ENCODE assay signal across 16 cellular contexts in genomic region chr20:38083338-38084048, GRCh38. TPM values are rescaled to one million over a fixed set of nuclear protein-coding genes. Genes with fewer than 3 reads are reported as not detected.
DNase-seq lines count a peak whose midpoint lies in the region; ATAC-seq and TF ChIP-seq lines count a peak whose summit lies in the region.
"Had no signal": no experiment of that assay in that cellular context is flagged by ENCODE, and none has a peak within 500 bp of the region (broad histone marks: within the 10 kb centered on the region; RNA-seq: fewer than 3 reads in every experiment).

No MANE protein-coding gene starts in this region.

- 53% methylated on average over 12 of the region's 12 CpGs for WGBS in urinary bladder

- DNase-seq in activated T-cell treated with anti-CD3 and anti-CD28 coated beads, Interleukin-2, amount 50 U/mL, for 24 hours: no peak
- DNase-seq in activated T-cell treated with anti-CD3 and anti-CD28 coated beads, Interleukin-2, amount 50 U/mL, for 1 hour: no peak
- DNase-seq in fibroblast of pulmonary artery (ENCODE audit: low read depth) (peak; percentile 40), myocyte (ENCODE audit: low read depth) (peak; percentile 26), GM13976 (ENCODE audit: low spot score) (no peak)
- DNase-seq in activated CD8-positive, alpha-beta T cell treated with anti-CD3 and anti-CD28 coated beads, Interleukin-2, amount 10 ng/mL, durations not matched to agents 7 days and 5 days: no peak
- DNase-seq: activated CD4-positive, alpha-beta T cell treated with anti-CD3 and anti-CD28 coated beads, Interleukin-2, amount 50 U/mL, for 48 hours; Caco-2; central memory CD4-positive, alpha-beta T cell; NCI-H510A treated with DMSO at 0.1 percent for 48 hours had no signal

- no peak for ATAC-seq in HG03571 (IDR thresholded peaks at IDR 0.05; ENCODE audit: unreplicated experiment)
- ATAC-seq in activated CD8-positive, alpha-beta T cell treated with anti-CD3 and anti-CD28 coated beads, Interleukin-2, amount 10 ng/mL, durations not matched to agents 7 days and 5 days: no peak
- ATAC-seq: esophagus mucosa, sciatic nerve had no signal

- H3K4me3 ChIP-seq in fibroblast of pulmonary artery (replicated peaks; ENCODE audit: low read depth, low read length) (no peak overlapping the region), urinary bladder (ENCODE audit: low read depth, low read length) (no peak overlapping the region)

- H3K36me3 ChIP-seq in urinary bladder (ENCODE audit: insufficient read depth): no peaks in the 10 kb centered on the region

- H3K4me1 Mint-ChIP-seq in activated T-cell treated with anti-CD3 and anti-CD28 coated beads, Interleukin-2, amount 50 U/mL, for 24 hours (ENCODE audit: low read depth): peaks cover 19% of the 10 kb centered on the region
- no peaks in the 10 kb centered on the region for H3K4me1 Mint-ChIP-seq in activated CD8-positive, alpha-beta T cell treated with anti-CD3 and anti-CD28 coated beads, Interleukin-2, amount 10 ng/mL, durations not matched to agents 7 days and 5 days (ENCODE audit: low read depth)

- in situ Hi-C loops in GM13976 (cut with MboI; ENCODE audit: low sequenced_read_pairs, unreplicated experiment): no loop called here

- H3K27me3 Mint-ChIP-seq in activated T-cell treated with anti-CD3 and anti-CD28 coated beads, Interleukin-2, amount 50 U/mL, for 24 hours: no peaks in the 10 kb centered on the region
- no peaks in the 10 kb centered on the region for H3K27me3 Mint-ChIP-seq in activated CD8-positive, alpha-beta T cell treated with anti-CD3 and anti-CD28 coated beads, Interleukin-2, amount 10 ng/mL, durations not matched to agents 7 days and 5 days (ENCODE audit: low read depth)

- CTCF ChIA-PET in activated CD8-positive, alpha-beta T cell treated with anti-CD3 and anti-CD28 coated beads, Interleukin-2, amount 10 ng/mL, durations not matched to agents 7 days and 5 days (lab: Charles Lee): interaction anchor here (0.6 to 4.0 kb wide), 5 partner anchors 10 to 195 kb away, joined by 3 to 19 read pairs (median 7); no protein-coding TSS in a partner anchor

- peak overlapping the region; percentile 61 for H3K27ac ChIP-seq in urinary bladder (ENCODE audit: low read depth)
- H3K27ac ChIP-seq: 22Rv1, KMS-11 had no signal

- H3K36me3 Mint-ChIP-seq in activated T-cell treated with anti-CD3 and anti-CD28 coated beads, Interleukin-2, amount 50 U/mL, for 24 hours (ENCODE audit: low read depth): peaks cover 95% of the 10 kb centered on the region
- peaks cover 56% of the 10 kb centered on the region for H3K36me3 Mint-ChIP-seq in activated CD8-positive, alpha-beta T cell treated with anti-CD3 and anti-CD28 coated beads, Interleukin-2, amount 10 ng/mL, durations not matched to agents 7 days and 5 days (ENCODE audit: low read depth)

- peaks cover 2% of the 10 kb centered on the region for H3K4me1 ChIP-seq in urinary bladder (ENCODE audit: insufficient read depth)
- H3K4me1 ChIP-seq: Caco-2 had no signal

- no peak overlapping the region for H3K4me3 Mint-ChIP-seq in activated T-cell treated with anti-CD3 and anti-CD28 coated beads, Interleukin-2, amount 50 U/mL, for 24 hours
- no peak overlapping the region for H3K4me3 Mint-ChIP-seq in activated CD8-positive, alpha-beta T cell treated with anti-CD3 and anti-CD28 coated beads, Interleukin-2, amount 10 ng/mL, durations not matched to agents 7 days and 5 days

- H3K9me3 Mint-ChIP-seq in activated T-cell treated with anti-CD3 and anti-CD28 coated beads, Interleukin-2, amount 50 U/mL, for 24 hours: peaks cover 4% of the 10 kb centered on the region
- no peaks in the 10 kb centered on the region for H3K9me3 Mint-ChIP-seq in activated CD8-positive, alpha-beta T cell treated with anti-CD3 and anti-CD28 coated beads, Interleukin-2, amount 10 ng/mL, durations not matched to agents 7 days and 5 days (ENCODE audit: insufficient read depth)

- peak overlapping the region; percentile 6 for H3K27ac Mint-ChIP-seq in activated T-cell treated with anti-CD3 and anti-CD28 coated beads, Interleukin-2, amount 50 U/mL, for 24 hours
- H3K27ac Mint-ChIP-seq in activated CD8-positive, alpha-beta T cell treated with anti-CD3 and anti-CD28 coated beads, Interleukin-2, amount 10 ng/mL, durations not matched to agents 7 days and 5 days: no peak overlapping the region

- POLR2A ChIA-PET in activated CD8-positive, alpha-beta T cell treated with anti-CD3 and anti-CD28 coated beads, Interleukin-2, amount 10 ng/mL, durations not matched to agents 7 days and 5 days (lab: Charles Lee): interaction anchor here (0.5 kb wide), 1 partner anchor 21 kb away, joined by 4 read pairs; no protein-coding TSS in a partner anchor

- no peak for TF ChIP-seq CTCF in fibroblast of pulmonary artery (IDR thresholded peaks at IDR 0.05; ENCODE audit: low read length, missing control alignments)
- TF ChIP-seq CTCF in GM13976 (IDR thresholded peaks at IDR 0.05; ENCODE audit: borderline replicate concordance, control extremely low read depth, extremely low read depth, insufficient read depth, missing control alignments): no peak

RNA-seq across cellular contexts. Expression of gene RPRD1B, which starts 49.9 kb away (rescaled TPM):
- total RNA-seq in myocyte: 24.2 and 24.3 TPM in 2 replicates
- 15.0 TPM for polyA plus RNA-seq in myocyte (2012)
- 85.2 TPM for total RNA-seq in urinary bladder
- 45.0 TPM for polyA plus RNA-seq in urinary bladder
- 10 to 100 TPM; 32.4 to 34.3 TPM for total RNA-seq in activated CD8-positive, alpha-beta T cell treated with anti-CD3 and anti-CD28 coated beads, Interleukin-2, amount 10 ng/mL, durations not matched to agents 7 days and 5 days

RNA-seq across cellular contexts. Expression of gene TTI1, which starts 50.2 kb away (rescaled TPM):
- total RNA-seq in myocyte (20.0 and 21.8 TPM in 2 replicates), urinary bladder (35.7 TPM)
- 10.2 TPM for polyA plus RNA-seq in myocyte (2012)
- 13.3 TPM for polyA plus RNA-seq in urinary bladder
- total RNA-seq in activated CD8-positive, alpha-beta T cell treated with anti-CD3 and anti-CD28 coated beads, Interleukin-2, amount 10 ng/mL, durations not matched to agents 7 days and 5 days: 10 to 100 TPM; 29.3 to 32.2 TPM

Comparison
In these comparisons a context has a peak if more than half of its experiments do, and no peak if none do; other contexts are left out.
1. DNase-seq: peak in fibroblast of pulmonary artery (single experiment) and myocyte (single experiment); none in activated T-cell treated with anti-CD3 and anti-CD28 coated beads, Interleukin-2, amount 50 U/mL, for 24 hours (single experiment), activated T-cell treated with anti-CD3 and anti-CD28 coated beads, Interleukin-2, amount 50 U/mL, for 1 hour (single experiment), GM13976 (single experiment) and activated CD8-positive, alpha-beta T cell treated with anti-CD3 and anti-CD28 coated beads, Interleukin-2, amount 10 ng/mL, durations not matched to agents 7 days and 5 days (single experiment).